In the genomic region with DNA sequence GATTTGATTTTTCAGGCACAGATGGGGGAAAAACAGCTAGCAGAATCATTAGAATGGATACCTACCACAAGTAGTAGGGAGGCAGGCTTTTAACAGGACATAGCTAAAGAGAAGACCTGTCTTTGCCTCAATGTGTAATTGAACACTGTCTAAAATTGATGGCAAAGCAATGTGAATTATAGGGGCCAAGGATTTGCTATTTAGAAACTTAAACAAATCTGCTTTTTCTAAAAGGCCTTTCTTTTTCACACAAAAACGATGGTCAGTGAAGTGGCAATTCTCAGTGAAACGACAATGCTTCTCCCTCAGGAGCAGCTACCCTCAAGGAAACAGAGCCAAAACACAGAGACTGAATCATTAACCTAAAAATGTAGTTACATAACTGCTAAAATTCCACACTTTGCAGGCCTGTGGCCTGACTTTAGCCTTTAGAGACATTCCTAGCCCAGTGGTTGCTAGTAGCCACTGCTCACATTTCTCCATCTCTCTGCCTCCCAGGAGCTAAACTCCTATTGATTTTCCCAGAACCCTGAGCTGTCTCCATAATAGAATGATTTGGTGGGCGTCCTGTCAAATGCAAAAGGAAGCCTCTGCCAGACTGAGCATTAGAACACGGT, we compare ENCODE assay signal across 10 cellular contexts.
DNase-seq lines count a peak whose midpoint lies in the region; ATAC-seq, FAIRE-seq and TF ChIP-seq lines count a peak whose summit lies in the region.
"Had no signal": no experiment of that assay in that cellular context is flagged by ENCODE, and none has a peak within 500 bp of the region (broad histone marks: within the 10 kb centered on the region; RNA-seq: fewer than 3 reads in every experiment).

No MANE protein-coding gene starts in this region.

- H3K27ac ChIP-seq in layer of hippocampus (ENCODE audit: low read depth, low read length): peak overlapping the region; percentile 80
- H3K27ac ChIP-seq: HL-60 had no signal

- no peaks in the 10 kb centered on the region for H3K27me3 Mint-ChIP-seq in naive thymus-derived CD8-positive, alpha-beta T cell

- no peaks in the 10 kb centered on the region for H3K36me3 ChIP-seq in bronchial epithelial cell (ENCODE audit: control insufficient read depth, insufficient read depth, low read length)

- FAIRE-seq in bronchial epithelial cell (lab: Jason Lieb, UNC): no peak
- FAIRE-seq: colon had no signal

- no peaks in the 10 kb centered on the region for H3K27me3 ChIP-seq in bronchial epithelial cell (ENCODE audit: control insufficient read depth, insufficient read depth, low read length)
- no peaks in the 10 kb centered on the region for H3K27me3 ChIP-seq in layer of hippocampus (ENCODE audit: control insufficient read depth, insufficient read depth, low read length)

- peaks cover 0 to 11% (median 3%) of the 10 kb centered on the region in 9 donors for H3K9me3 Mint-ChIP-seq in naive thymus-derived CD8-positive, alpha-beta T cell

- DNase-seq in HCEC 1CT (peak; percentile 89), bronchial epithelial cell (ENCODE audit: low read depth) (peak; percentile 17), smooth muscle cell of the brain vasculature (ENCODE audit: low read depth, low spot score) (peak; percentile 39), NCI-H524 treated with DMSO at 0.1 percent for 48 hours (lab: John Stamatoyannopoulos, UW) (no peak)
- no peak for DNase-seq in activated CD4-positive, alpha-beta T cell treated with anti-CD3 and anti-CD28 coated beads for 48 hours
- DNase-seq in naive thymus-derived CD8-positive, alpha-beta T cell: no peak

- no peak overlapping the region for H3K27ac Mint-ChIP-seq in naive thymus-derived CD8-positive, alpha-beta T cell

- POLR2A ChIA-PET in naive thymus-derived CD8-positive, alpha-beta T cell (lab: Charles Lee): no interaction called here

- H3K36me3 Mint-ChIP-seq in naive thymus-derived CD8-positive, alpha-beta T cell: peaks cover 0 to 4% (median 0%) of the 10 kb centered on the region in 3 donors

- H3K4me3 Mint-ChIP-seq in naive thymus-derived CD8-positive, alpha-beta T cell: no peak overlapping the region

- no peaks in the 10 kb centered on the region for H3K4me1 Mint-ChIP-seq in naive thymus-derived CD8-positive, alpha-beta T cell

- ATAC-seq in naive thymus-derived CD8-positive, alpha-beta T cell: no peak
- no peak for ATAC-seq in GM18867 (IDR thresholded peaks at IDR 0.05; ENCODE audit: unreplicated experiment)

- TF ChIP-seq CTCF in bronchial epithelial cell (IDR thresholded peaks at IDR 0.05; ENCODE audit: insufficient read depth, low read length, severe bottlenecking): no peak

- no peak overlapping the region for H3K4me3 ChIP-seq in bronchial epithelial cell (ENCODE audit: low read depth, low read length)

Comparison
In these comparisons a context has a peak if more than half of its experiments do, and no peak if none do; other contexts are left out.
1. DNase-seq: peak in HCEC 1CT (single experiment), bronchial epithelial cell (single experiment) and smooth muscle cell of the brain vasculature (single experiment); none in activated CD4-positive, alpha-beta T cell treated with anti-CD3 and anti-CD28 coated beads for 48 hours (single experiment), naive thymus-derived CD8-positive, alpha-beta T cell (0 of 10) and NCI-H524 treated with DMSO at 0.1 percent for 48 hours (single experiment).